ENCODE assay signal across 20 cellular contexts in genomic region chr16:57959804-57960203, GRCh38. TPM values are rescaled to one million over a fixed set of nuclear protein-coding genes. Genes with fewer than 3 reads are reported as not detected.
A peak's percentile ranks its signal among the peaks of the same experiment; 100 is the strongest.
DNase-seq lines count a peak whose midpoint lies in the region; ATAC-seq and TF ChIP-seq lines count a peak whose summit lies in the region.
"Had no signal": no experiment of that assay in that cellular context is flagged by ENCODE, and none has a peak within 500 bp of the region (broad histone marks: within the 10 kb centered on the region; RNA-seq: fewer than 3 reads in every experiment).

No MANE protein-coding gene starts in this region.

- TF ChIP-seq CTCF in GM23338 (conservative IDR thresholded peaks at IDR 0.05; ENCODE audit: low read depth in 2 of 2) (no peak), chondrocyte (IDR thresholded peaks at IDR 0.05) (no peak), upper lobe of right lung (IDR thresholded peaks at IDR 0.05) (no peak)

- H3K79me1 ChIP-seq in neuronal stem cell (ENCODE audit: low read depth, low read length): no peaks in the 10 kb centered on the region

- no peak overlapping the region for H3K14ac ChIP-seq in neuronal stem cell (ENCODE audit: low read length)

- H3K4me3 ChIP-seq in GM23338 (no peak overlapping the region), neuronal stem cell (ENCODE audit: low read length in 2 of 2) (no peak overlapping the region), upper lobe of right lung (no peak overlapping the region)
- H3K4me3 ChIP-seq: GM23248, HAP-1 had no signal

- TF ChIP-seq POLR2A in erythroblast (IDR thresholded peaks at IDR 0.05; ENCODE audit: low read length): no peak

- DNase-seq in GM23338 (ENCODE audit: low spot score) (no peak), chondrocyte (ENCODE audit: low spot score) (peak; percentile 74), neuronal stem cell (ENCODE audit: low spot score) (no peak), upper lobe of right lung (peak; percentile 60), cerebellum (ENCODE audit: low spot score) (no peak), erythroblast (lab: John Stamatoyannopoulos, UW) (no peak)
- DNase-seq: ACHN; BE2C; Calu3; CD8-positive, alpha-beta T cell; DND-41; EL; GM23248 had no signal

- H2BK5ac ChIP-seq in neuronal stem cell (ENCODE audit: low read length): no peak overlapping the region

- intact Hi-C loops in upper lobe of right lung (cut with DNase I): no loop called here

- H3K4me2 ChIP-seq in GM23338 (no peak overlapping the region), neuronal stem cell (ENCODE audit: insufficient read depth, low read length, poor library complexity, severe bottlenecking) (no peak overlapping the region)
- H3K4me2 ChIP-seq: KMS-11 had no signal

- H3K27ac Mint-ChIP-seq in GM23338: 0 out of 2 replicates have a peak overlapping the region, but pooled peaks have one; percentile 40
- H3K27ac Mint-ChIP-seq in chondrocyte (ENCODE audit: unreplicated experiment): no peak overlapping the region
- H3K27ac Mint-ChIP-seq: CD8-positive, alpha-beta T cell had no signal

- H3K9me3 Mint-ChIP-seq in GM23338 (no peaks in the 10 kb centered on the region), chondrocyte (ENCODE audit: low read depth) (no peaks in the 10 kb centered on the region)
- H3K9me3 Mint-ChIP-seq: CD14-positive monocyte; CD8-positive, alpha-beta T cell had no signal

- no CpG with 5 or more reads among the region's 11 CpGs for WGBS in neuronal stem cell (ENCODE audit: extremely low coverage in 2 of 2, insufficient read length in 2 of 2, insufficient replicate concordance in 1 of 2), 2 donors

- peak overlapping the region; percentile 74 for H2AK5ac ChIP-seq in neuronal stem cell (ENCODE audit: low read depth, low read length)

- H3K4ac ChIP-seq in neuronal stem cell (ENCODE audit: low read length): no peak overlapping the region

- no peaks in the 10 kb centered on the region for H3K27me3 ChIP-seq in GM23338 (ENCODE audit: insufficient read depth)
- H3K27me3 ChIP-seq in neuronal stem cell (ENCODE audit: control insufficient read depth in 3 of 3, insufficient read depth in 3 of 3, low read depth in 1 of 3, low read length in 3 of 3): peaks cover 0 to 32% (median 0%) of the 10 kb centered on the region in 3 experiments
- no peaks in the 10 kb centered on the region for H3K27me3 ChIP-seq in upper lobe of right lung
- H3K27me3 ChIP-seq: BE2C had no signal

- H3K36me3 ChIP-seq in GM23338 (ENCODE audit: insufficient read depth) (no peaks in the 10 kb centered on the region), neuronal stem cell (replicated peaks in 1 of 2; ENCODE audit: control insufficient read depth in 2 of 2, insufficient read depth in 2 of 2, low read length in 2 of 2) (no peaks in the 10 kb centered on the region), upper lobe of right lung (no peaks in the 10 kb centered on the region)
- H3K36me3 ChIP-seq: BE2C, HAP-1 had no signal

- no peaks in the 10 kb centered on the region for H4K20me1 ChIP-seq in GM23338 (replicated peaks; ENCODE audit: insufficient read depth)

- H4K91ac ChIP-seq in neuronal stem cell (ENCODE audit: low read depth, low read length, poor library complexity): no peak overlapping the region

- peak overlapping the region; percentile 66 for H2AFZ ChIP-seq in GM23338
- no peak overlapping the region for H2AFZ ChIP-seq in neuronal stem cell (ENCODE audit: low read length)
- H2AFZ ChIP-seq: GM23248 had no signal

- H3K9me2 ChIP-seq in GM23338 (ENCODE audit: insufficient read depth): no peaks in the 10 kb centered on the region

- peaks cover 15% of the 10 kb centered on the region for H3K4me1 Mint-ChIP-seq in GM23338
- no peaks in the 10 kb centered on the region for H3K4me1 Mint-ChIP-seq in chondrocyte (ENCODE audit: low read depth)
- H3K4me1 Mint-ChIP-seq: CD14-positive monocyte had no signal

- H3K36me3 Mint-ChIP-seq in GM23338 (ENCODE audit: low read depth): no peaks in the 10 kb centered on the region
- H3K36me3 Mint-ChIP-seq in chondrocyte (ENCODE audit: low read depth): no peaks in the 10 kb centered on the region
- H3K36me3 Mint-ChIP-seq: CD14-positive monocyte; CD8-positive, alpha-beta T cell had no signal

- no peak overlapping the region for H2BK12ac ChIP-seq in neuronal stem cell (ENCODE audit: low read length)

- H3K27me3 Mint-ChIP-seq in GM23338 (ENCODE audit: insufficient read depth, low read depth, poor library complexity) (peaks cover 14% of the 10 kb centered on the region), chondrocyte (ENCODE audit: low read depth) (peaks cover 17% of the 10 kb centered on the region)

- H3K23ac ChIP-seq in neuronal stem cell (ENCODE audit: low read depth, low read length, poor library complexity): no peak overlapping the region

- H3K79me2 ChIP-seq in GM23338 (replicated peaks; ENCODE audit: insufficient read depth): no peaks in the 10 kb centered on the region

- no peak for ATAC-seq in GM23338
- no peak for ATAC-seq in upper lobe of right lung
- ATAC-seq in GM18519 (IDR thresholded peaks at IDR 0.05; ENCODE audit: low FRiP score, unreplicated experiment): no peak
- no peak for ATAC-seq in HG02763 (IDR thresholded peaks at IDR 0.05; ENCODE audit: unreplicated experiment)
- ATAC-seq: CD8-positive, alpha-beta T cell had no signal

- H3F3A ChIP-seq in GM23338 (replicated peaks; ENCODE audit: low read depth): no peaks in the 10 kb centered on the region

- peak overlapping the region; percentile 11 for H3K18ac ChIP-seq in neuronal stem cell (ENCODE audit: low read length)

- H3K4me3 Mint-ChIP-seq in GM23338: no peak overlapping the region
- no peak overlapping the region for H3K4me3 Mint-ChIP-seq in chondrocyte (ENCODE audit: unreplicated experiment)
- H3K4me3 Mint-ChIP-seq: CD14-positive monocyte; CD8-positive, alpha-beta T cell had no signal

- H3K27ac ChIP-seq in GM23338 (ENCODE audit: low read depth) (no peak overlapping the region), neuronal stem cell (replicated peaks; ENCODE audit: low read length) (no peak overlapping the region), upper lobe of right lung (no peak overlapping the region)
- H3K27ac ChIP-seq: GM23248, HL-60, KMS-11 had no signal

- no peaks in the 10 kb centered on the region for H3K4me1 ChIP-seq in GM23338 (ENCODE audit: insufficient read depth)
- peaks cover 0 to 4% of the 10 kb centered on the region in 2 donors for H3K4me1 ChIP-seq in neuronal stem cell (ENCODE audit: control insufficient read depth in 2 of 2, insufficient read depth in 1 of 2, low read depth in 1 of 2, low read length in 2 of 2)
- H3K4me1 ChIP-seq in upper lobe of right lung: no peaks in the 10 kb centered on the region
- H3K4me1 ChIP-seq: BE2C, HAP-1 had no signal

- no peak overlapping the region for H2BK15ac ChIP-seq in neuronal stem cell (ENCODE audit: low read length)

- H4K8ac ChIP-seq in neuronal stem cell (ENCODE audit: low read depth, low read length): no peak overlapping the region

- H3K9ac ChIP-seq in neuronal stem cell (ENCODE audit: low read depth, low read length, poor library complexity): no peak overlapping the region
- H3K9ac ChIP-seq: GM23248, KMS-11 had no signal

- H3K9me3 ChIP-seq in neuronal stem cell (replicated peaks in 1 of 2; ENCODE audit: control insufficient read depth in 2 of 2, insufficient read depth in 1 of 2, low read depth in 1 of 2, low read length in 2 of 2) (peaks cover 0 to 3% of the 10 kb centered on the region in 2 donors), upper lobe of right lung (no peaks in the 10 kb centered on the region)
- H3K9me3 ChIP-seq: BE2C, HAP-1 had no signal

- H2BK120ac ChIP-seq in neuronal stem cell (ENCODE audit: low read depth, low read length): no peak overlapping the region

TF ChIP-seq in GM23338, 12 proteins besides CTCF, POLR2A, EP300 and RAD21 (continues in another document):
- TF ChIP-seq EZH2 (IDR thresholded peaks at IDR 0.05; ENCODE audit: low read depth, unreplicated experiment): no peak
- no peak for TF ChIP-seq JUNB (IDR thresholded peaks at IDR 0.05; ENCODE audit: unreplicated experiment)

RNA-seq across cellular contexts. Expression of gene CNGB1, which starts 11.1 kb away (rescaled TPM):
- total RNA-seq in GM23338 (2014; rRNA removed; shearing (Covaris generic)): not detected in 2 replicates
- polyA plus RNA-seq in GM23338 (2016; fragmentation: Nextera tagmentation; extraction: Ambion mirVana): not detected in 2 replicates
- total RNA-seq in chondrocyte: not detected in 3 replicates
- polyA plus RNA-seq in neuronal stem cell (2013, experiment 1 of 2): 0.14 TPM
- 0.14 TPM for polyA plus RNA-seq in neuronal stem cell (2013, experiment 2 of 2)
- not detected for total RNA-seq in upper lobe of right lung
- 3.0 TPM for total RNA-seq in cerebellum
- total RNA-seq: CD8-positive, alpha-beta T cell; G401; GM23248 had no signal
- polyA plus RNA-seq: CD14-positive monocyte, GM23248 had no signal

RNA-seq across cellular contexts. Expression of gene ZNF319, which starts 40.7 kb away (rescaled TPM):
- 4.3 and 10.0 TPM in 2 replicates for total RNA-seq in GM23338 (2014; rRNA removed; shearing (Covaris generic))
- polyA plus RNA-seq in GM23338 (2016; fragmentation: Nextera tagmentation; extraction: Ambion mirVana): 1.4 and 1.7 TPM in 2 replicates
- total RNA-seq in chondrocyte (9.2 to 12.0 TPM (median 11.9 TPM) in 3 replicates), upper lobe of right lung (10.6 TPM), cerebellum (6.0 TPM)
- polyA plus RNA-seq in neuronal stem cell (2013, experiment 1 of 2): 7.0 TPM
- polyA plus RNA-seq in neuronal stem cell (2013, experiment 2 of 2): 8.3 TPM

RNA-seq across cellular contexts. Expression of gene USB1, which starts 41.4 kb away (rescaled TPM):
- total RNA-seq in GM23338 (2014; rRNA removed; shearing (Covaris generic)): 102 and 118 TPM in 2 replicates
- 67.1 and 79.6 TPM in 2 replicates for polyA plus RNA-seq in GM23338 (2016; fragmentation: Nextera tagmentation; extraction: Ambion mirVana)
- 37.9 to 46.0 TPM (median 41.5 TPM) in 3 replicates for total RNA-seq in chondrocyte
- polyA plus RNA-seq in neuronal stem cell (2013, experiment 1 of 2): 40.5 TPM
- 39.6 TPM for polyA plus RNA-seq in neuronal stem cell (2013, experiment 2 of 2)
- 37.4 TPM for total RNA-seq in upper lobe of right lung
- 8.6 TPM for total RNA-seq in cerebellum

Comparison
In these comparisons a context has a peak if more than half of its experiments do, and no peak if none do; other contexts are left out.
1. DNase-seq: peak in chondrocyte (single experiment) and upper lobe of right lung (single experiment); none in GM23338 (single experiment), neuronal stem cell (single experiment), cerebellum (single experiment) and erythroblast (0 of 2).